In the genomic region with DNA sequence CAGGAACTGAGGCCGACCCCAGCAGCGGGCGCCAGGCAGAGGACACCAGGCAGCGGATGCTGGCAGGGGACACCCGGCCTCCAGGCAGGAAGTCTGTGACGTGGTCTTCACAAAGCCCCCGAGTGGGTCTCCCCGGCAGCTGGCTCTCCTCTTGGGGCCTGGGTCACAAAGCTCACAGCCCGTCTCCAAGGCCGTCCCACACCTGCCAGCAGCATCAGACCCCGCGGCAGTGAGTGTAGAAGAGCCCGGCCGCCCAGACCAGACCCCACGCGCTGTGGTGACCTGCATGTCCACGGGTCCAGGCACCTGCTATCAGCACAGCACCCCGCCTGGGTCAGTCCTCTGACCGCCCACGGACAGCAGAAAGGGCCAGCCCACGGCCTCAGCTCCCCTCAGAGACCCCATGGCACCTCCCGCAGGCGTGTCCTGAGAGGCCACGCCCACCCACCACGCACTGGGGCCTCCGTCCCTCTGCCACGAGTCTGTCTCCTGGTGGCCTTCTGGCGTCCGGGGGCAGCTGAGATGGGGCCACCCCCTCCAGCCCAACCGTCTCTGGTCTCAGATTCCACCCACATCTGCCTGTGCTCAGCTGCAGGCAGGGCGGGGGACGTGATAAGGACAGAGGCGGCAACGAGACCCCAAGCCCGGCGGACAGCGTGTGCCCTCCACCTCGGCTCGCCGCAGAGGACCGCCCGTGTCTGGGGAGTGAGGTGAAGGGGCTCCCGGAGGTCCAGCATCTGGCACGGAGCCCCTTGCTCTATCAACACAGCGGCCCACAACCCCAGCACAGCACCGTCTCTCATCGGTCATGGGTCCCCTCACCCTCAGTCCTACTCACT, we compare ENCODE assay signal across 18 cellular contexts. TPM values are rescaled to one million over a fixed set of nuclear protein-coding genes. Genes with fewer than 3 reads are reported as not detected.
"Had no signal": no experiment of that assay in that cellular context is flagged by ENCODE, and none has a peak within 500 bp of the region (broad histone marks: within the 10 kb centered on the region; RNA-seq: fewer than 3 reads in every experiment).

No MANE protein-coding gene starts in this region.

- H3K27ac ChIP-seq: hepatocyte, SJSA1 had no signal

- H3K4me1 ChIP-seq: right lobe of liver, SJSA1 had no signal

- H3K36me3 ChIP-seq: gastrocnemius medialis, right lobe of liver, SJSA1 had no signal

- H3K9me3 Mint-ChIP-seq: activated CD4-positive, alpha-beta T cell treated with anti-CD3 and anti-CD28 coated beads, Interleukin-2, amount 10 ng/mL, durations not matched to agents 24 days and 14 days; naive thymus-derived CD8-positive, alpha-beta T cell; WTC11 had no signal

- H3K4me3 Mint-ChIP-seq: activated CD4-positive, alpha-beta T cell treated with anti-CD3 and anti-CD28 coated beads, Interleukin-2, amount 10 ng/mL, durations not matched to agents 24 days and 14 days; WTC11 had no signal

- H3K27me3 Mint-ChIP-seq: activated CD4-positive, alpha-beta T cell treated with anti-CD3 and anti-CD28 coated beads, Interleukin-2, amount 10 ng/mL, durations not matched to agents 24 days and 14 days; naive thymus-derived CD8-positive, alpha-beta T cell had no signal

- DNase-seq: activated CD4-positive, alpha-beta T cell treated with anti-CD3 and anti-CD28 coated beads, Interleukin-2, amount 10 ng/mL, durations not matched to agents 24 days and 14 days; activated effector memory CD4-positive, alpha-beta T cell treated with anti-CD3 and anti-CD28 coated beads, Interleukin-2, amount 50 U/mL, for 16 hours; activated T-cell treated with anti-CD3 and anti-CD28 coated beads, Interleukin-2, amount 50 U/mL, for 1 hour; gastrocnemius medialis; midbrain; posterior cingulate gyrus; stimulated activated CD4-positive, alpha-beta T cell treated with anti-CD3 and anti-CD28 coated beads, Interleukin-1b, Interleukin-23, amount 100 ng/mL, for 48 hours; stimulated activated naive CD4-positive, alpha-beta T cell treated with Interleukin-2 at 50 U/mL for 16 hours; T1000 had no signal

- H3K4me2 ChIP-seq: hepatocyte had no signal

- H3K27ac Mint-ChIP-seq: activated CD4-positive, alpha-beta T cell treated with anti-CD3 and anti-CD28 coated beads, Interleukin-2, amount 10 ng/mL, durations not matched to agents 24 days and 14 days; WTC11 had no signal

- H3K4me1 Mint-ChIP-seq: activated CD4-positive, alpha-beta T cell treated with anti-CD3 and anti-CD28 coated beads, Interleukin-2, amount 10 ng/mL, durations not matched to agents 24 days and 14 days; WTC11 had no signal

- H3K9me3 ChIP-seq: gastrocnemius medialis, right lobe of liver, SJSA1 had no signal

- H3K27me3 ChIP-seq: gastrocnemius medialis, hepatocyte, right lobe of liver, SJSA1 had no signal

- ATAC-seq: gastrocnemius medialis; naive thymus-derived CD8-positive, alpha-beta T cell; WTC11 had no signal

- H3K4me3 ChIP-seq: gastrocnemius medialis, hepatocyte, lung, right lobe of liver, SJSA1 had no signal

RNA-seq across cellular contexts. Expression of a gene that starts 34.4 kb away (rescaled TPM):
- total RNA-seq: SJSA1 had no signal

RNA-seq across cellular contexts. Expression of a gene that starts 52.3 kb away (rescaled TPM):
- total RNA-seq: activated CD4-positive, alpha-beta T cell treated with anti-CD3 and anti-CD28 coated beads, Interleukin-2, amount 10 ng/mL, durations not matched to agents 24 days and 14 days; kidney epithelial cell; naive thymus-derived CD8-positive, alpha-beta T cell; SJSA1; temporal lobe; ureter had no signal
